Comparison of ENCODE assay signal across 19 cellular contexts in the genomic region with DNA sequence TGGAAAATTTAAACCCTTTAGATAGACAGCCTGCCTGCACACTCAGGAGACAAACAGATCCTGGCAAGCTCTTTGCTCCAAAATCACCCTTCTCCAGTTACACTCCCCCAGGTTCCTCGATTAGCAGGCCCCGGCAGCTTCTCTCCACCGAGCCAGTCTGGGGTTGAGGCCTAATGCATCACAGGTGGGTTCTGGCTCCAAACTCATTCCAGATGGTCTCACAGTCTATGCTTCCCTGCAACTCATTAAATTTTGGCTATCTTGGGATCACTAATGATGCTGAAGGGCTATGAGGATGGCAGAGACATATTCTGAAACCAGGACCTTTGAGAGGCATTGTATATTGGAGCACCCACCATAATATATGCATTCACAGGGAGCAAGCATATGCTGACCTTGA.
"Had no signal": no experiment of that assay in that cellular context is flagged by ENCODE, and none has a peak within 500 bp of the region (broad histone marks: within the 10 kb centered on the region; RNA-seq: fewer than 3 reads in every experiment).

No MANE protein-coding gene starts in this region.

- H3K27ac ChIP-seq: foreskin keratinocyte, prostate gland, skin epidermis, tibial nerve, uterus had no signal

- DNase-seq: activated CD4-positive, alpha-beta memory T cell treated with anti-CD3 and anti-CD28 coated beads for 36 hours; activated CD8-positive, alpha-beta memory T cell treated with anti-CD3 and anti-CD28 coated beads, Interleukin-2, amount 10 ng/mL, durations not matched to agents 7 days and 5 days; activated naive CD4-positive, alpha-beta T cell treated with anti-CD3 and anti-CD28 coated beads, Interleukin-2, amount 10 ng/mL, durations not matched to agents 7 days and 5 days; activated T-cell treated with anti-CD3 and anti-CD28 coated beads, Interleukin-2, amount 50 U/mL, for 1 hour; erythroblast; foreskin keratinocyte; head of caudate nucleus; kidney glomerular epithelial cell; mesendoderm; occipital lobe; right cardiac atrium; stimulated activated CD4-positive, alpha-beta T cell treated with anti-CD3 and anti-CD28 coated beads, Interleukin-4, amount 100 ng/mL, for 4 hours; stimulated activated CD8-positive, alpha-beta memory T cell treated with anti-CD3 and anti-CD28 coated beads, Interleukin-4, amount 100 ng/mL, for 48 hours; stimulated activated naive CD4-positive, alpha-beta T cell treated with Interleukin-2 at 50 U/mL for 16 hours; T1000; uterus had no signal

- H3K4me1 ChIP-seq: foreskin keratinocyte, prostate gland, tibial nerve, uterus had no signal

- H3K9me3 ChIP-seq: prostate gland, tibial nerve, uterus had no signal

- H3K36me3 ChIP-seq: prostate gland, tibial nerve, uterus had no signal

- H3K27me3 ChIP-seq: foreskin keratinocyte, tibial nerve, uterus had no signal

- H3K4me3 ChIP-seq: prostate gland, skin epidermis, tibial nerve, uterus had no signal
